In genomic region chr13:79997244-79997643, GRCh38 we compare ENCODE assay signal across 20 cellular contexts.
"Had no signal": no experiment of that assay in that cellular context is flagged by ENCODE, and none has a peak within 500 bp of the region (broad histone marks: within the 10 kb centered on the region; RNA-seq: fewer than 3 reads in every experiment).

No MANE protein-coding gene starts in this region.

- H3K27me3 ChIP-seq: gastrocnemius medialis, neural progenitor cell, sigmoid colon, tibial nerve, upper lobe of left lung had no signal

- H3K9me3 ChIP-seq: gastrocnemius medialis, lower lobe of right lung, mucosa of descending colon, psoas muscle, sigmoid colon, thoracic aorta, tibial nerve, upper lobe of left lung had no signal

- ATAC-seq: effector memory CD8-positive, alpha-beta T cell; gastrocnemius medialis; left ventricle myocardium superior; lower lobe of right lung; mucosa of descending colon; psoas muscle; right cardiac atrium; stimulated activated naive B cell treated with anti-CD40 and anti-IgM and Interleukin-4, amounts not matched to agents 10 μg/mL and 1 μg/mL and 100 μg/mL, for 72 hours had no signal

- H3K27ac ChIP-seq: gastrocnemius medialis, lower lobe of right lung, neural progenitor cell, psoas muscle, sigmoid colon, thoracic aorta, tibial nerve, upper lobe of left lung had no signal

- H3K36me3 ChIP-seq: gastrocnemius medialis, lower lobe of right lung, neural progenitor cell, sigmoid colon, thoracic aorta, tibial nerve, upper lobe of left lung had no signal

- H3K4me3 ChIP-seq: gastrocnemius medialis, lower lobe of right lung, mucosa of descending colon, neural progenitor cell, psoas muscle, sigmoid colon, thoracic aorta, tibial nerve, upper lobe of left lung had no signal

- H2AFZ ChIP-seq: neural progenitor cell had no signal

- DNase-seq: cortex of kidney; effector memory CD8-positive, alpha-beta T cell; gastrocnemius medialis; head of caudate nucleus; left ventricle myocardium superior; lower lobe of right lung; mucosa of descending colon; naive B cell; nucleus accumbens; posterior cingulate gyrus; psoas muscle; right cardiac atrium; sigmoid colon; stimulated activated CD4-positive, alpha-beta T cell treated with anti-CD3 and anti-CD28 coated beads, Interleukin-15, amount 100 ng/mL, for 24 hours; stimulated activated CD4-positive, alpha-beta T cell treated with anti-CD3 and anti-CD28 coated beads, Interleukin-2, amount 100 ng/mL, for 48 hours; stimulated activated naive B cell treated with anti-CD40 and anti-IgM and Interleukin-4, amounts not matched to agents 10 μg/mL and 1 μg/mL and 100 μg/mL, for 72 hours; upper lobe of left lung had no signal

- H3K9ac ChIP-seq: neural progenitor cell had no signal

- H3K4me2 ChIP-seq: neural progenitor cell had no signal

- H3K4me1 ChIP-seq: gastrocnemius medialis, lower lobe of right lung, psoas muscle, sigmoid colon, upper lobe of left lung had no signal
